Comparison of ENCODE assay signal across 2 cellular contexts in genomic region chr6:32146687-32147086, GRCh38.
TF ChIP-seq lines count a peak whose summit lies in the region.

No MANE protein-coding gene starts in this region.

TF ChIP-seq in A549, 52 proteins besides CTCF, POLR2A, EP300 and RAD21:
- TF ChIP-seq NR3C1 (IDR thresholded peaks at IDR 0.05) (no peak), MAZ (IDR thresholded peaks at IDR 0.05; ENCODE audit: borderline replicate concordance, low read depth, low read length) (no peak), FOSL2 (IDR thresholded peaks at IDR 0.05) (no peak), FOSL2 (CRISPR knock-in tag; IDR thresholded peaks at IDR 0.05) (no peak), ZFP36 (IDR thresholded peaks at IDR 0.05; ENCODE audit: borderline replicate concordance, partially characterized antibody) (no peak), E2F6 (IDR thresholded peaks at IDR 0.05; ENCODE audit: borderline replicate concordance, low read depth) (no peak), HEYL (CRISPR knock-in tag; IDR thresholded peaks at IDR 0.05) (no peak), CBX8 (IDR thresholded peaks at IDR 0.05) (no peak), CBX2 (IDR thresholded peaks at IDR 0.05; ENCODE audit: borderline replicate concordance, low read depth) (no peak), PHF8 (IDR thresholded peaks at IDR 0.05; ENCODE audit: borderline replicate concordance, low read depth) (no peak), MAFK (IDR thresholded peaks at IDR 0.05; ENCODE audit: partially characterized antibody) (no peak), MYC (IDR thresholded peaks at IDR 0.05; ENCODE audit: borderline replicate concordance, low read length) (no peak), CHD4 (IDR thresholded peaks at IDR 0.05; ENCODE audit: borderline replicate concordance) (no peak), JUNB (IDR thresholded peaks at IDR 0.05) (no peak), PBX3 (IDR thresholded peaks at IDR 0.05) (no peak), HOXA7 (CRISPR knock-in tag; IDR thresholded peaks at IDR 0.05) (no peak)

TF ChIP-seq in GM23338, 12 proteins besides CTCF, POLR2A, EP300 and RAD21:
- no peak for TF ChIP-seq ZNF462 (CRISPR knock-in tag; IDR thresholded peaks at IDR 0.05)
- no peak for TF ChIP-seq ETS1 (IDR thresholded peaks at IDR 0.05)
- TF ChIP-seq STAT1 (IDR thresholded peaks at IDR 0.05; ENCODE audit: unreplicated experiment): no peak
- no peak for TF ChIP-seq JUNB (IDR thresholded peaks at IDR 0.05; ENCODE audit: unreplicated experiment)
- no peak for TF ChIP-seq CREB1 (CRISPR knock-in tag; IDR thresholded peaks at IDR 0.05; ENCODE audit: low read depth)
- TF ChIP-seq REST (IDR thresholded peaks at IDR 0.05; ENCODE audit: unreplicated experiment): no peak
- no peak for TF ChIP-seq NANOG (IDR thresholded peaks at IDR 0.05; ENCODE audit: borderline replicate concordance)
- TF ChIP-seq ZNF114 (CRISPR knock-in tag; IDR thresholded peaks at IDR 0.05): no peak
- TF ChIP-seq EZH2 (IDR thresholded peaks at IDR 0.05; ENCODE audit: low read depth, unreplicated experiment): no peak
- no peak for TF ChIP-seq EZH2phosphoT487 (IDR thresholded peaks at IDR 0.05; ENCODE audit: unreplicated experiment)
